In genomic region chrX:73390628-73391567, GRCh38 we compare ENCODE assay signal across 1 cellular context.
TF ChIP-seq lines count a peak whose summit lies in the region.

No MANE protein-coding gene starts in this region.

TF ChIP-seq in liver, 16 proteins besides CTCF, POLR2A, EP300 and RAD21:
- TF ChIP-seq REST (IDR thresholded peaks at IDR 0.05) (no peak), SP1 (IDR thresholded peaks at IDR 0.05) (no peak), HNF4G (IDR thresholded peaks at IDR 0.05) (peak; percentile 23), HNF4A (conservative IDR thresholded peaks at IDR 0.05) (peak; percentile 82), YY1 (IDR thresholded peaks at IDR 0.05) (no peak), EGR1 (IDR thresholded peaks at IDR 0.05; ENCODE audit: low read depth in 2 of 2) (no peak), RXRA (IDR thresholded peaks at IDR 0.05) (peak; percentile 14 to 44), JUND (IDR thresholded peaks at IDR 0.05) (no peak)
